16 cellular contexts compared by ENCODE assay signal in genomic region chr6:127365874-127366273, GRCh38. TPM values are rescaled to one million over a fixed set of nuclear protein-coding genes. Genes with fewer than 3 reads are reported as not detected.
DNase-seq lines count a peak whose midpoint lies in the region; ATAC-seq and TF ChIP-seq lines count a peak whose summit lies in the region.
"Had no signal": no experiment of that assay in that cellular context is flagged by ENCODE, and none has a peak within 500 bp of the region (broad histone marks: within the 10 kb centered on the region; RNA-seq: fewer than 3 reads in every experiment).

No MANE protein-coding gene starts in this region.

- no peaks in the 10 kb centered on the region for H3K9me3 ChIP-seq in HEK293 (ENCODE audit: control insufficient read depth, insufficient read depth, low read depth, low read length)
- H3K9me3 ChIP-seq in SK-N-SH, result no peaks in the 10 kb centered on the region
- no peaks in the 10 kb centered on the region for H3K9me3 ChIP-seq in left lung
- H3K9me3 ChIP-seq: suprapubic skin had no signal

- peaks cover 52% of the 10 kb centered on the region for H3K36me3 Mint-ChIP-seq in type B pancreatic cell

- no peak for TF ChIP-seq CTCF in HEK293 (tag by site-specific recombination; IDR thresholded peaks at IDR 0.05)
- TF ChIP-seq CTCF in SK-N-SH (IDR thresholded peaks at IDR 0.05), result no peak
- no peak for TF ChIP-seq CTCF in left lung (IDR thresholded peaks at IDR 0.05)
- no peak for TF ChIP-seq CTCF in type B pancreatic cell (conservative IDR thresholded peaks at IDR 0.05)

- H3K4me1 ChIP-seq in HEK293 (ENCODE audit: control insufficient read depth, insufficient read depth, low read length), result no peaks in the 10 kb centered on the region
- peaks cover 0 to 7% of the 10 kb centered on the region in 2 experiments; a peak in 2 of 4 replicates for H3K4me1 ChIP-seq in SK-N-SH (ENCODE audit: control insufficient read depth in 1 of 2, insufficient read depth in 2 of 2, low read depth in 1 of 2, low read length in 1 of 2)
- peaks cover 0 to 5% of the 10 kb centered on the region in 2 donors for H3K4me1 ChIP-seq in left lung

- 80% methylated on average over 5 of the region's 5 CpGs for WGBS in SK-N-SH (ENCODE audit: low lambda C conversion rate)

- no peaks in the 10 kb centered on the region for H3K27me3 Mint-ChIP-seq in type B pancreatic cell
- H3K27me3 Mint-ChIP-seq: activated CD8-positive, alpha-beta T cell treated with anti-CD3 and anti-CD28 coated beads for 36 hours; central memory CD8-positive, alpha-beta T cell had no signal

- intact Hi-C loops in left lung (cut with DNase I), result no loop called here

- H3K4me3 Mint-ChIP-seq in type B pancreatic cell, result no peak overlapping the region
- H3K4me3 Mint-ChIP-seq: activated CD8-positive, alpha-beta T cell treated with anti-CD3 and anti-CD28 coated beads for 36 hours; central memory CD8-positive, alpha-beta T cell; natural killer cell treated with Interleukin-12 subunit alpha and Interleukin-12 subunit beta and Interleukin-15 and Interleukin-18, amount 100 ng/mL, for 72 hours had no signal

- H3K9ac ChIP-seq in SK-N-SH, result peak overlapping the region; percentile 44; the same call in 1 of the 2 replicates

- H3K36me3 ChIP-seq in HEK293 (ENCODE audit: control insufficient read depth in 2 of 2, insufficient read depth in 1 of 2, low read length in 2 of 2) (no peaks in the 10 kb centered on the region), SK-N-SH (replicated peaks in 1 of 2; ENCODE audit: control insufficient read depth in 1 of 2, insufficient read depth in 2 of 2, low read length in 1 of 2) (peaks cover 0 to 15% of the 10 kb centered on the region in 2 experiments), left lung (no peaks in the 10 kb centered on the region)
- H3K36me3 ChIP-seq: suprapubic skin had no signal

- no peak for TF ChIP-seq RAD21 in SK-N-SH (IDR thresholded peaks at IDR 0.05; ENCODE audit: low read length)

- H3K27ac ChIP-seq in HEK293 (ENCODE audit: extremely low read depth, low read depth, low read length) (no peak overlapping the region), SK-N-SH (ENCODE audit: low read depth in 2 of 2, low read length in 1 of 2) (peak overlapping the region; percentile 29 to 74; a peak in 3 of 4 replicates), left lung (peak overlapping the region; percentile 33 to 49)
- H3K27ac ChIP-seq: suprapubic skin, VCaP had no signal

- H3K4me1 Mint-ChIP-seq in type B pancreatic cell (ENCODE audit: unreplicated experiment), result peaks cover 4% of the 10 kb centered on the region
- H3K4me1 Mint-ChIP-seq: central memory CD8-positive, alpha-beta T cell had no signal

- CTCF ChIA-PET in HEK293 (lab: Yijun Ruan, JAX) (no interaction called here), SK-N-SH (lab: Yijun Ruan, JAX) (interaction anchor here (1.1 kb wide), 1 partner anchor 13 kb away, joined by 3 read pairs; no protein-coding TSS in a partner anchor)

- H3K4me2 ChIP-seq in SK-N-SH, result peak overlapping the region; percentile 61

- H3F3A ChIP-seq in SK-N-SH (replicated peaks; ENCODE audit: insufficient read depth), result peaks cover 8% of the 10 kb centered on the region

- peak overlapping the region; percentile 80 for H3K27ac Mint-ChIP-seq in type B pancreatic cell
- H3K27ac Mint-ChIP-seq: activated CD8-positive, alpha-beta T cell treated with anti-CD3 and anti-CD28 coated beads for 36 hours; natural killer cell treated with Interleukin-12 subunit alpha and Interleukin-12 subunit beta and Interleukin-15 and Interleukin-18, amount 100 ng/mL, for 72 hours had no signal

- no peak for TF ChIP-seq EP300 in SK-N-SH (IDR thresholded peaks at IDR 0.05; ENCODE audit: borderline replicate concordance in 1 of 2, low read depth in 1 of 2, low read length in 1 of 2)

- DNase-seq in SK-N-SH, result no peak
- no peak for DNase-seq in left lung
- no peak for DNase-seq in type B pancreatic cell (ENCODE audit: extremely low spot score, unreplicated experiment)
- no peak for DNase-seq in islet precursor cell
- no peak for DNase-seq in kidney glomerular epithelial cell (lab: John Stamatoyannopoulos, UW)
- no peak for DNase-seq in C1 segment of cervical spinal cord (lab: John Stamatoyannopoulos, UW)
- DNase-seq: activated CD8-positive, alpha-beta T cell treated with anti-CD3 and anti-CD28 coated beads for 36 hours; NCI-H187 treated with DMSO at 0.1 percent for 48 hours; NCI-H524 treated with DMSO at 0.1 percent for 48 hours; retina had no signal

- no peak overlapping the region for H3K4me3 ChIP-seq in HEK293 (ENCODE audit: low read depth, low read length)
- H3K4me3 ChIP-seq in SK-N-SH (ENCODE audit: low read depth in 2 of 2, low read length in 1 of 2), result no peak overlapping the region; a peak in 1 of 4 replicates
- H3K4me3 ChIP-seq in left lung, result no peak overlapping the region
- H3K4me3 ChIP-seq: lung, suprapubic skin had no signal

- no peaks in the 10 kb centered on the region for H3K9me2 ChIP-seq in SK-N-SH

- no peaks in the 10 kb centered on the region for H3K79me2 ChIP-seq in SK-N-SH (ENCODE audit: insufficient read depth)

- H2AFZ ChIP-seq in SK-N-SH (ENCODE audit: low read depth), result peak overlapping the region; percentile 82; the same call in 1 of the 2 replicates

- no peak for ATAC-seq in left lung

- POLR2A ChIA-PET in HEK293 (lab: Yijun Ruan, JAX) (interaction anchor here (0.8 kb wide), 1 partner anchor 99 kb away, joined by 3 read pairs; the partner anchor contains the start of gene RNF146), SK-N-SH (lab: Yijun Ruan, JAX) (no interaction called here)

- peaks cover 12% of the 10 kb centered on the region for H3K9me3 Mint-ChIP-seq in type B pancreatic cell
- H3K9me3 Mint-ChIP-seq: activated CD8-positive, alpha-beta T cell treated with anti-CD3 and anti-CD28 coated beads for 36 hours; central memory CD8-positive, alpha-beta T cell had no signal

- H4K20me1 ChIP-seq in SK-N-SH (ENCODE audit: insufficient read depth), result no peaks in the 10 kb centered on the region

- no peaks in the 10 kb centered on the region for H3K27me3 ChIP-seq in SK-N-SH (ENCODE audit: insufficient read depth)
- H3K27me3 ChIP-seq in left lung, result no peaks in the 10 kb centered on the region
- H3K27me3 ChIP-seq: suprapubic skin had no signal

TF ChIP-seq in HEK293, 187 proteins besides CTCF, POLR2A, EP300 and RAD21:
- TF ChIP-seq INSM2 (tag by site-specific recombination; IDR thresholded peaks at IDR 0.05) (no peak), ZNF692 (tag by site-specific recombination; IDR thresholded peaks at IDR 0.05) (0 out of 2 replicates have a peak, but pooled peaks have one; percentile 26)

TF ChIP-seq in SK-N-SH, 30 proteins besides CTCF, POLR2A, EP300 and RAD21:
- TF ChIP-seq PBX3 (IDR thresholded peaks at IDR 0.05) (no peak), YY1 (IDR thresholded peaks at IDR 0.05; ENCODE audit: low read depth) (peak; percentile 33; the same call in 1 of the 2 replicates)
TF ChIP-seq in SK-N-SH: peak in this region for 1.

RNA-seq across cellular contexts. Expression of gene ECHDC1, which starts 22.5 kb away (rescaled TPM):
- polyA plus RNA-seq in SK-N-SH (2012; rRNA removed), result 23.3 and 36.1 TPM in 2 replicates
- polyA plus RNA-seq in SK-N-SH (2012; cell fraction: cytosol; rRNA removed), result 48.9 and 55.9 TPM in 2 replicates
- 6.4 and 18.1 TPM in 2 replicates for polyA plus RNA-seq in SK-N-SH (2012; cell fraction: nucleus; rRNA removed)
- total RNA-seq in left lung (10 to 100 TPM; 86.7 to 87.0 TPM), type B pancreatic cell (ENCODE audit: low replicate concordance) (40.5 and 48.4 TPM in 2 replicates)

Comparison
In these comparisons a context has a peak if more than half of its experiments do, and no peak if none do; other contexts are left out.
1. Of the 4 proteins assayed by ChIP-seq in both HEK293 and SK-N-SH: peak only in HEK293: none; only in SK-N-SH: YY1; in both: none; in neither: 3.